ENCODE assay signal across 8 cellular contexts in genomic region chr6:129936329-129937165, GRCh38.
DNase-seq lines count a peak whose midpoint lies in the region; ATAC-seq and TF ChIP-seq lines count a peak whose summit lies in the region.

No MANE protein-coding gene starts in this region.

- H3K36me3 Mint-ChIP-seq in activated CD8-positive, alpha-beta memory T cell treated with anti-CD3 and anti-CD28 coated beads, Interleukin-2, amount 10 ng/mL, durations not matched to agents 7 days and 5 days, result no peaks in the 10 kb centered on the region
- no peaks in the 10 kb centered on the region for H3K36me3 Mint-ChIP-seq in progenitor cell of endocrine pancreas (ENCODE audit: insufficient read depth)

- CTCF ChIA-PET in activated CD8-positive, alpha-beta memory T cell treated with anti-CD3 and anti-CD28 coated beads, Interleukin-2, amount 10 ng/mL, durations not matched to agents 7 days and 5 days (lab: Charles Lee), result interaction anchor here (0.6 to 1.1 kb wide), 6 partner anchors 47 to 439 kb away, joined by 3 to 4 read pairs (median 3); no protein-coding TSS in a partner anchor

- no peak overlapping the region for H3K4me3 Mint-ChIP-seq in activated CD8-positive, alpha-beta memory T cell treated with anti-CD3 and anti-CD28 coated beads, Interleukin-2, amount 10 ng/mL, durations not matched to agents 7 days and 5 days
- H3K4me3 Mint-ChIP-seq in progenitor cell of endocrine pancreas (ENCODE audit: low read depth), result no peak overlapping the region

- no peak overlapping the region for H3K27ac Mint-ChIP-seq in activated CD8-positive, alpha-beta memory T cell treated with anti-CD3 and anti-CD28 coated beads, Interleukin-2, amount 10 ng/mL, durations not matched to agents 7 days and 5 days
- H3K27ac Mint-ChIP-seq in progenitor cell of endocrine pancreas, result no peak overlapping the region

- DNase-seq in ACHN (peak; percentile 72), GM12865 (ENCODE audit: low read depth) (peak; percentile 65), NCI-H526 treated with DMSO at 0.1 percent for 48 hours (lab: John Stamatoyannopoulos, UW) (peak; percentile 3), foreskin melanocyte (peak; percentile 62), progenitor cell of endocrine pancreas (ENCODE audit: low spot score, unreplicated experiment) (no peak), epidermal melanocyte (ENCODE audit: insufficient read length, low spot score) (no peak)
- peak; percentile 53 for DNase-seq in activated CD8-positive, alpha-beta memory T cell treated with anti-CD3 and anti-CD28 coated beads, Interleukin-2, amount 10 ng/mL, durations not matched to agents 7 days and 5 days

- peaks cover 25% of the 10 kb centered on the region for H3K27me3 Mint-ChIP-seq in activated CD8-positive, alpha-beta memory T cell treated with anti-CD3 and anti-CD28 coated beads, Interleukin-2, amount 10 ng/mL, durations not matched to agents 7 days and 5 days
- H3K27me3 Mint-ChIP-seq in progenitor cell of endocrine pancreas, result no peaks in the 10 kb centered on the region

- TF ChIP-seq CTCF in GM12865 (IDR thresholded peaks at IDR 0.05; ENCODE audit: insufficient read depth, low read depth, low read length, missing control alignments) (peak; percentile 63), progenitor cell of endocrine pancreas (IDR thresholded peaks at IDR 0.05; ENCODE audit: unreplicated experiment) (peak; percentile 67)

- in situ Hi-C loops in ACHN (cut with HindIII; ENCODE audit: low pct_ligation_motif_present, low pct_unique_long_range_greater_than_20kb, low sequenced_read_pairs), result no loop called here

- peak overlapping the region; percentile 34; the same call in 1 of the 2 replicates for H3K4me3 ChIP-seq in GM12865 (ENCODE audit: low read depth, low read length)

- H3K9me3 Mint-ChIP-seq in activated CD8-positive, alpha-beta memory T cell treated with anti-CD3 and anti-CD28 coated beads, Interleukin-2, amount 10 ng/mL, durations not matched to agents 7 days and 5 days (ENCODE audit: low read depth), result no peaks in the 10 kb centered on the region
- no peaks in the 10 kb centered on the region for H3K9me3 Mint-ChIP-seq in progenitor cell of endocrine pancreas (ENCODE audit: low read depth)

- ATAC-seq in HG02884 (IDR thresholded peaks at IDR 0.05; ENCODE audit: unreplicated experiment), result peak; percentile 74
- ATAC-seq in activated CD8-positive, alpha-beta memory T cell treated with anti-CD3 and anti-CD28 coated beads, Interleukin-2, amount 10 ng/mL, durations not matched to agents 7 days and 5 days, result peak; percentile 64

- H3K4me1 Mint-ChIP-seq in activated CD8-positive, alpha-beta memory T cell treated with anti-CD3 and anti-CD28 coated beads, Interleukin-2, amount 10 ng/mL, durations not matched to agents 7 days and 5 days, result peaks cover 2% of the 10 kb centered on the region
- H3K4me1 Mint-ChIP-seq in progenitor cell of endocrine pancreas (ENCODE audit: low read depth), result no peaks in the 10 kb centered on the region

Comparison
In these comparisons a context has a peak if more than half of its experiments do, and no peak if none do; other contexts are left out.
1. DNase-seq: peak in ACHN (single experiment), GM12865 (single experiment), NCI-H526 treated with DMSO at 0.1 percent for 48 hours (single experiment), activated CD8-positive, alpha-beta memory T cell treated with anti-CD3 and anti-CD28 coated beads, Interleukin-2, amount 10 ng/mL, durations not matched to agents 7 days and 5 days (single experiment) and foreskin melanocyte (single experiment); none in progenitor cell of endocrine pancreas (single experiment) and epidermal melanocyte (single experiment).